17 cellular contexts compared by ENCODE assay signal in genomic region chr11:121932646-121933185, GRCh38.
A peak's percentile ranks its signal among the peaks of the same experiment; 100 is the strongest.
DNase-seq lines count a peak whose midpoint lies in the region; ATAC-seq and TF ChIP-seq lines count a peak whose summit lies in the region.
"Had no signal": no experiment of that assay in that cellular context is flagged by ENCODE, and none has a peak within 500 bp of the region (broad histone marks: within the 10 kb centered on the region; RNA-seq: fewer than 3 reads in every experiment).

No MANE protein-coding gene starts in this region.

- H3K36me3 Mint-ChIP-seq in mesothelial cell of epicardium = no peaks in the 10 kb centered on the region
- H3K36me3 Mint-ChIP-seq: IgD-negative memory B cell had no signal

- H3K9ac ChIP-seq in IMR-90 (ENCODE audit: low read depth, low read length) = no peak overlapping the region

- H4K8ac ChIP-seq in IMR-90 (ENCODE audit: low read depth in 2 of 2, low read length in 2 of 2) = no peak overlapping the region

- H2BK120ac ChIP-seq in IMR-90 (ENCODE audit: low read depth, low read length) = no peak overlapping the region

- in situ Hi-C loops in IMR-90 (cut with MboI; ENCODE audit: low sequenced_read_pairs) (no loop called here), GM13976 (cut with MboI; ENCODE audit: low sequenced_read_pairs, unreplicated experiment) (no loop called here)

- H3K4me1 ChIP-seq in IMR-90 (ENCODE audit: control insufficient read depth, insufficient read depth, low read length) (peaks cover 23% of the 10 kb centered on the region), foreskin keratinocyte (peaks cover 28% of the 10 kb centered on the region)

- TF ChIP-seq CTCF in IMR-90 (conservative IDR thresholded peaks at IDR 0.05; ENCODE audit: low read depth, low read length) (no peak), foreskin keratinocyte (conservative IDR thresholded peaks at IDR 0.05) (peak; percentile 36), mesothelial cell of epicardium (IDR thresholded peaks at IDR 0.05; ENCODE audit: unreplicated experiment) (no peak), GM13976 (IDR thresholded peaks at IDR 0.05; ENCODE audit: borderline replicate concordance, control extremely low read depth, extremely low read depth, insufficient read depth, missing control alignments) (no peak)

- POLR2A ChIA-PET in IMR-90 (lab: Charles Lee; ENCODE audit: unreplicated experiment) = no interaction called here

- no peak overlapping the region for H3K4ac ChIP-seq in IMR-90 (ENCODE audit: low read depth, low read length)

- no peak overlapping the region for H2BK20ac ChIP-seq in IMR-90 (ENCODE audit: low read depth, low read length)

- peaks cover 0 to 7% of the 10 kb centered on the region in 2 experiments; a peak in 1 of 4 replicates for H3K79me1 ChIP-seq in IMR-90 (ENCODE audit: low read depth in 1 of 2, low read length in 2 of 2)

- dilution Hi-C loops in IMR-90 (cut with HindIII; ENCODE audit: low sequenced_read_pairs, unreplicated experiment) = no loop called here

- peak overlapping the region; percentile 41 for H3K27ac Mint-ChIP-seq in mesothelial cell of epicardium

- H3K36me3 ChIP-seq in IMR-90 (ENCODE audit: control insufficient read depth, insufficient read depth, low read length) = no peaks in the 10 kb centered on the region

- H3K4me2 ChIP-seq in IMR-90 (ENCODE audit: low read depth, low read length) = no peak overlapping the region

- H3K27me3 ChIP-seq in IMR-90 (ENCODE audit: control insufficient read depth, insufficient read depth, low read length) (no peaks in the 10 kb centered on the region), foreskin keratinocyte (no peaks in the 10 kb centered on the region)

- peaks cover 8% of the 10 kb centered on the region; the same call in 1 of the 2 replicates for H3K9me1 ChIP-seq in IMR-90 (ENCODE audit: insufficient read depth, low read length)

- no peak overlapping the region for H3K4me3 Mint-ChIP-seq in mesothelial cell of epicardium
- H3K4me3 Mint-ChIP-seq: IgD-negative memory B cell had no signal

- H3K9me3 Mint-ChIP-seq in mesothelial cell of epicardium = peaks cover 6% of the 10 kb centered on the region

- no peak overlapping the region for H2BK5ac ChIP-seq in IMR-90 (ENCODE audit: low read depth, low read length, poor library complexity, severe bottlenecking)

- H2BK15ac ChIP-seq in IMR-90 (ENCODE audit: low read depth, low read length) = peak overlapping the region; percentile 47; the same call in 2 of the 3 replicates

- 100% methylated on average over 2 of the region's 3 CpGs; no CpG with 5 or more reads in 1 of the 2 experiments for WGBS in IMR-90 (ENCODE audit: extremely low coverage in 2 of 2, insufficient read length in 1 of 2), 2 experiments

- H4K91ac ChIP-seq in IMR-90 (ENCODE audit: insufficient read depth, low read depth, low read length) = no peak overlapping the region

- H3K56ac ChIP-seq in IMR-90 (ENCODE audit: extremely low read depth, insufficient read depth, low read length) = no peak overlapping the region

- no peaks in the 10 kb centered on the region for H4K20me1 ChIP-seq in IMR-90 (ENCODE audit: insufficient read depth, low read length)

- no peak overlapping the region for H3K14ac ChIP-seq in IMR-90 (replicated peaks; ENCODE audit: low read depth, low read length)

- no peak overlapping the region for H3K4me3 ChIP-seq in IMR-90 (ENCODE audit: insufficient read depth, low read depth, low read length)
- H3K4me3 ChIP-seq: GM12878 had no signal

- peak overlapping the region; percentile 43; the same call in 1 of the 2 replicates for H2AK5ac ChIP-seq in IMR-90 (ENCODE audit: low read depth, low read length)

- H3K18ac ChIP-seq in IMR-90 (ENCODE audit: low read depth, low read length) = no peak overlapping the region

- no peak overlapping the region for H3K23ac ChIP-seq in IMR-90 (ENCODE audit: low read depth, low read length)

- no peak overlapping the region for H4K5ac ChIP-seq in IMR-90 (ENCODE audit: low read depth, low read length)

- H3K4me1 Mint-ChIP-seq in mesothelial cell of epicardium = peaks cover 20% of the 10 kb centered on the region

- no peak overlapping the region for H2AFZ ChIP-seq in IMR-90 (replicated peaks; ENCODE audit: low read length, poor library complexity)

- H3K27ac ChIP-seq in IMR-90 (ENCODE audit: insufficient read depth, low read length) (no peak overlapping the region), foreskin keratinocyte (no peak overlapping the region)
- H3K27ac ChIP-seq: C4-2B, RWPE1 had no signal

- ATAC-seq in IMR-90 (ENCODE audit: low read depth) (no peak), foreskin keratinocyte (peak; percentile 55), HG02759 (IDR thresholded peaks at IDR 0.05; ENCODE audit: unreplicated experiment) (no peak)
- ATAC-seq: GM12878 had no signal

- intact Hi-C loops in IMR-90 (cut with micrococcal nuclease) = loop anchor here (5.0 kb wide), 1 partner anchor 40 kb away; no protein-coding TSS in a partner anchor

- BruUV-seq in IMR-90 (replicated peaks; lab: Mats Ljungman, UMichigan) = no TSS peak

- H3K27me3 Mint-ChIP-seq in mesothelial cell of epicardium (ENCODE audit: low read depth) = no peaks in the 10 kb centered on the region

- CTCF ChIA-PET in IMR-90 (lab: Yijun Ruan, JAX) = interaction anchor here (0.6 kb wide), 1 partner anchor 1105 kb away, joined by 3 read pairs; no protein-coding TSS in a partner anchor

- no peak for TF ChIP-seq RAD21 in IMR-90 (IDR thresholded peaks at IDR 0.05; ENCODE audit: low read length)

- H2AK9ac ChIP-seq in IMR-90 (replicated peaks; ENCODE audit: low read depth, low read length, poor library complexity) = no peak overlapping the region

- no peaks in the 10 kb centered on the region for H3K9me3 ChIP-seq in IMR-90 (ENCODE audit: control insufficient read depth, insufficient read depth, low read length)

- TF ChIP-seq POLR2A in IMR-90 (IDR thresholded peaks at IDR 0.05; ENCODE audit: low read depth, low read length) = no peak

- peak; percentile 23 for DNase-seq in ELF-1 (ENCODE audit: low read depth, low spot score)
- DNase-seq in IMR-90 = no peak
- peak; percentile 36 to 78 for DNase-seq in foreskin keratinocyte
- no peak for DNase-seq in mesothelial cell of epicardium (ENCODE audit: low spot score in 2 of 2, unreplicated experiment in 2 of 2)
- no peak for DNase-seq in NCI-H2029 (lab: John Stamatoyannopoulos, UW)
- DNase-seq in GM13976 (ENCODE audit: low spot score) = no peak
- no peak for DNase-seq in ecto neural progenitor cell (ENCODE audit: low spot score)
- DNase-seq: DMS 273 treated with DMSO at 0.1 percent for 48 hours, NCI-H1105 treated with DMSO at 0.1 percent for 48 hours, NCI-H187, NCI-H526 treated with DMSO at 0.1 percent for 48 hours, OCI-M1 had no signal

TF ChIP-seq in IMR-90, 13 proteins besides CTCF, POLR2A, EP300 and RAD21:
- TF ChIP-seq FOS (IDR thresholded peaks at IDR 0.05; ENCODE audit: low read depth, low read length) = no peak
- no peak for TF ChIP-seq MAFK (IDR thresholded peaks at IDR 0.05; ENCODE audit: low read depth, low read length)
- TF ChIP-seq MXI1 (IDR thresholded peaks at IDR 0.05; ENCODE audit: borderline replicate concordance, low read depth, low read length) = no peak
- no peak for TF ChIP-seq USF2 (IDR thresholded peaks at IDR 0.05; ENCODE audit: low read depth, low read length)
- no peak for TF ChIP-seq SMC3 (IDR thresholded peaks at IDR 0.05; ENCODE audit: low read depth, low read length)
- TF ChIP-seq ELK1 (IDR thresholded peaks at IDR 0.05; ENCODE audit: borderline replicate concordance, low read depth, low read length) = no peak
- TF ChIP-seq RFX5 (IDR thresholded peaks at IDR 0.05; ENCODE audit: low read depth, low read length) = no peak
- no peak for TF ChIP-seq RCOR1 (IDR thresholded peaks at IDR 0.05; ENCODE audit: insufficient replicate concordance, low read length)
- TF ChIP-seq CHD1 (IDR thresholded peaks at IDR 0.05; ENCODE audit: low read depth, low read length) = no peak
- no peak for TF ChIP-seq NFE2L2 (IDR thresholded peaks at IDR 0.05; ENCODE audit: low read depth, low read length)
TF ChIP-seq in IMR-90: peak in this region for 0.

Comparison
In these comparisons a context has a peak if more than half of its experiments do, and no peak if none do; other contexts are left out.
1. DNase-seq: peak in ELF-1 (single experiment) and foreskin keratinocyte (2 of 2); none in IMR-90 (single experiment), mesothelial cell of epicardium (0 of 2), NCI-H2029 (single experiment), GM13976 (single experiment) and ecto neural progenitor cell (single experiment).